1 cellular context compared by ENCODE assay signal in genomic region chr5:102296229-102296817, GRCh38.
TF ChIP-seq lines count a peak whose summit lies in the region.

SLCO4C1 (minus strand) TSS chr5:102296284; CDS start chr5:102296262, 22 bp downstream.

TF ChIP-seq in HepG2, 621 proteins besides CTCF, POLR2A, EP300 and RAD21 (continued from another document and continues in another):
- TF ChIP-seq CSRNP1 (CRISPR knock-in tag; IDR thresholded peaks at IDR 0.05) = 0 out of 2 replicates have a peak, but pooled peaks have one; percentile 18
- 0 out of 2 replicates have a peak, but pooled peaks have one; percentile 50 for TF ChIP-seq RNF2 (conservative IDR thresholded peaks at IDR 0.05; ENCODE audit: low read depth)
- TF ChIP-seq ZFY (CRISPR knock-in tag; IDR thresholded peaks at IDR 0.05) = 0 out of 2 replicates have a peak, but pooled peaks have one; percentile 10
- TF ChIP-seq HOXA3 (CRISPR knock-in tag; IDR thresholded peaks at IDR 0.05) = peak; percentile 70; the same call in 1 of the 2 replicates
- TF ChIP-seq CREB3 (CRISPR knock-in tag; IDR thresholded peaks at IDR 0.05) = no peak
- TF ChIP-seq ZFP62 (CRISPR knock-in tag; IDR thresholded peaks at IDR 0.05) = no peak
- TF ChIP-seq FUBP1 (CRISPR knock-in tag; IDR thresholded peaks at IDR 0.05; ENCODE audit: borderline replicate concordance) = 0 out of 2 replicates have a peak, but pooled peaks have one; percentile 56
- TF ChIP-seq GABPA (IDR thresholded peaks at IDR 0.05; ENCODE audit: low read depth, low read length) = no peak
- peak; percentile 28; the same call in 1 of the 2 replicates for TF ChIP-seq GABPA (CRISPR knock-in tag; IDR thresholded peaks at IDR 0.05; ENCODE audit: low read depth)
- no peak for TF ChIP-seq SOX6 (IDR thresholded peaks at IDR 0.05)
- TF ChIP-seq SOX6 (CRISPR knock-in tag; IDR thresholded peaks at IDR 0.05) = peak; percentile 84
- peak; percentile 73; the same call in 1 of the 2 replicates for TF ChIP-seq ZNF431 (CRISPR knock-in tag; IDR thresholded peaks at IDR 0.05; ENCODE audit: borderline replicate concordance, low read depth)
- TF ChIP-seq ZNF18 (CRISPR knock-in tag; IDR thresholded peaks at IDR 0.05; ENCODE audit: insufficient replicate concordance) = no peak
- no peak for TF ChIP-seq JDP2 (CRISPR knock-in tag; IDR thresholded peaks at IDR 0.05; ENCODE audit: borderline replicate concordance)
- no peak for TF ChIP-seq ZNF510 (CRISPR knock-in tag; IDR thresholded peaks at IDR 0.05; ENCODE audit: low read depth)
- TF ChIP-seq TBX3 (IDR thresholded peaks at IDR 0.05; ENCODE audit: borderline replicate concordance) = no peak; the same call in 1 of the 2 replicates
- no peak for TF ChIP-seq ZBTB8A (CRISPR knock-in tag; IDR thresholded peaks at IDR 0.05; ENCODE audit: borderline replicate concordance, low read depth)
- TF ChIP-seq GMEB2 (CRISPR knock-in tag; IDR thresholded peaks at IDR 0.05; ENCODE audit: low read depth) = no peak
- peak; percentile 57; the same call in 1 of the 2 replicates for TF ChIP-seq MEF2D (CRISPR knock-in tag; IDR thresholded peaks at IDR 0.05)
- no peak for TF ChIP-seq CENPX (CRISPR knock-in tag; IDR thresholded peaks at IDR 0.05)
- no peak for TF ChIP-seq CREB1 (IDR thresholded peaks at IDR 0.05)
- peak; percentile 69 for TF ChIP-seq CREB1 (CRISPR knock-in tag; IDR thresholded peaks at IDR 0.05)
- TF ChIP-seq ARNTL (CRISPR knock-in tag; IDR thresholded peaks at IDR 0.05) = peak; percentile 61; the same call in 1 of the 2 replicates
- TF ChIP-seq REST (IDR thresholded peaks at IDR 0.05; ENCODE audit: borderline replicate concordance in 1 of 2, low read depth in 1 of 2, low read length in 2 of 2) = peak in 1 of 2 experiments; percentile 29; a peak in 1 of 4 replicates
- TF ChIP-seq KLF16 (CRISPR knock-in tag; IDR thresholded peaks at IDR 0.05) = peak in 1 of 2 experiments; percentile 89; a peak in 2 of 4 replicates
- TF ChIP-seq MAX (IDR thresholded peaks at IDR 0.05) = peak; percentile 69
- peak; percentile 45; the same call in 1 of the 2 replicates for TF ChIP-seq ZNF503 (CRISPR knock-in tag; IDR thresholded peaks at IDR 0.05)
- TF ChIP-seq SP1 (IDR thresholded peaks at IDR 0.05) = no peak
- peak; percentile 81 for TF ChIP-seq SP1 (CRISPR knock-in tag; IDR thresholded peaks at IDR 0.05)
- TF ChIP-seq SSRP1 (CRISPR knock-in tag; IDR thresholded peaks at IDR 0.05) = no peak
- peak; percentile 62; the same call in 1 of the 2 replicates for TF ChIP-seq KAT7 (CRISPR knock-in tag; IDR thresholded peaks at IDR 0.05; ENCODE audit: borderline replicate concordance)
- peak; percentile 85 for TF ChIP-seq ZSCAN25 (CRISPR knock-in tag; IDR thresholded peaks at IDR 0.05)
- 0 out of 2 replicates have a peak, but pooled peaks have one; percentile 18 for TF ChIP-seq ZXDC (CRISPR knock-in tag; IDR thresholded peaks at IDR 0.05)
- TF ChIP-seq MAFK (conservative IDR thresholded peaks at IDR 0.05 in 1 of 2, IDR thresholded peaks at IDR 0.05 in 1 of 2; ENCODE audit: low read length in 2 of 2) = no peak
- TF ChIP-seq ZMAT5 (CRISPR knock-in tag; IDR thresholded peaks at IDR 0.05; ENCODE audit: borderline replicate concordance, low read depth) = no peak
- no peak for TF ChIP-seq DPF2 (CRISPR knock-in tag; IDR thresholded peaks at IDR 0.05; ENCODE audit: borderline replicate concordance, low read depth)
- TF ChIP-seq BATF2 (CRISPR knock-in tag; IDR thresholded peaks at IDR 0.05) = no peak
- no peak for TF ChIP-seq ZNF10 (CRISPR knock-in tag; IDR thresholded peaks at IDR 0.05; ENCODE audit: borderline replicate concordance, low read depth)
- no peak for TF ChIP-seq ZNF576 (CRISPR knock-in tag; IDR thresholded peaks at IDR 0.05)
- TF ChIP-seq FLYWCH1 (CRISPR knock-in tag; IDR thresholded peaks at IDR 0.05) = no peak
- TF ChIP-seq ZNF34 (CRISPR knock-in tag; IDR thresholded peaks at IDR 0.05; ENCODE audit: borderline replicate concordance) = no peak
- TF ChIP-seq LBX2 (CRISPR knock-in tag; IDR thresholded peaks at IDR 0.05; ENCODE audit: borderline replicate concordance) = no peak
- no peak; the same call in 1 of the 2 replicates for TF ChIP-seq HOXD1 (CRISPR knock-in tag; IDR thresholded peaks at IDR 0.05)
